Comparison of ENCODE assay signal across 1 cellular context in genomic region chr20:22533823-22534751, GRCh38.
TF ChIP-seq lines count a peak whose summit lies in the region.

No MANE protein-coding gene starts in this region.

TF ChIP-seq in HepG2, 621 proteins besides CTCF, POLR2A, EP300 and RAD21 (continued from another document and continues in another):
- peak; percentile 87 for TF ChIP-seq POGK (CRISPR knock-in tag; conservative IDR thresholded peaks at IDR 0.05)
- TF ChIP-seq ZNF276 (CRISPR knock-in tag; IDR thresholded peaks at IDR 0.05; ENCODE audit: low read depth), result peak; percentile 99
- no peak for TF ChIP-seq PBX2 (CRISPR knock-in tag; IDR thresholded peaks at IDR 0.05)
- TF ChIP-seq ZNF138 (CRISPR knock-in tag; IDR thresholded peaks at IDR 0.05; ENCODE audit: low read depth), result peak; percentile 85; the same call in 1 of the 2 replicates
- peak; percentile 96 for TF ChIP-seq ZSCAN5A (CRISPR knock-in tag; IDR thresholded peaks at IDR 0.05; ENCODE audit: borderline replicate concordance)
- TF ChIP-seq ARID3A (IDR thresholded peaks at IDR 0.05; ENCODE audit: low read depth, low read length), result no peak
- TF ChIP-seq ZNF576 (CRISPR knock-in tag; IDR thresholded peaks at IDR 0.05), result peak; percentile 97
- TF ChIP-seq ZNF800 (CRISPR knock-in tag; IDR thresholded peaks at IDR 0.05), result peak; percentile 97
- peak; percentile 97 for TF ChIP-seq JUN (CRISPR knock-in tag; IDR thresholded peaks at IDR 0.05)
- no peak for TF ChIP-seq ZBTB40 (IDR thresholded peaks at IDR 0.05)
- TF ChIP-seq ZBTB40 (CRISPR knock-in tag; IDR thresholded peaks at IDR 0.05), result peak; percentile 97
- peak; percentile 98 for TF ChIP-seq ZFY (CRISPR knock-in tag; IDR thresholded peaks at IDR 0.05)
- TF ChIP-seq RXRA (CRISPR knock-in tag; IDR thresholded peaks at IDR 0.05), result peak; percentile 94
- peak; percentile 98 for TF ChIP-seq ZNF510 (CRISPR knock-in tag; IDR thresholded peaks at IDR 0.05; ENCODE audit: low read depth)
- TF ChIP-seq HMGXB4 (CRISPR knock-in tag; IDR thresholded peaks at IDR 0.05; ENCODE audit: borderline replicate concordance in 1 of 2, low read depth in 1 of 2), result peak; percentile 86 to 93
- no peak for TF ChIP-seq LRRFIP1 (CRISPR knock-in tag; conservative IDR thresholded peaks at IDR 0.05)
- TF ChIP-seq KLF6 (CRISPR knock-in tag; IDR thresholded peaks at IDR 0.05), result peak; percentile 91
- TF ChIP-seq ZNF720 (CRISPR knock-in tag; IDR thresholded peaks at IDR 0.05), result peak; percentile 92; the same call in 1 of the 2 replicates
- peak; percentile 100 for TF ChIP-seq NRL (CRISPR knock-in tag; IDR thresholded peaks at IDR 0.05; ENCODE audit: borderline replicate concordance)
- peak; percentile 99 for TF ChIP-seq TFDP1 (CRISPR knock-in tag; IDR thresholded peaks at IDR 0.05; ENCODE audit: borderline replicate concordance)
- peak; percentile 71; the same call in 1 of the 2 replicates for TF ChIP-seq KDM1A (CRISPR knock-in tag; IDR thresholded peaks at IDR 0.05)
- no peak for TF ChIP-seq GPN1 (CRISPR knock-in tag; IDR thresholded peaks at IDR 0.05; ENCODE audit: borderline replicate concordance)
- peak; percentile 98 for TF ChIP-seq MEF2D (CRISPR knock-in tag; IDR thresholded peaks at IDR 0.05)
- TF ChIP-seq MTF1 (CRISPR knock-in tag; IDR thresholded peaks at IDR 0.05), result peak; percentile 96
- peak; percentile 97 for TF ChIP-seq GATA4 (IDR thresholded peaks at IDR 0.05; ENCODE audit: borderline replicate concordance, low read depth)
- TF ChIP-seq POGZ (CRISPR knock-in tag; IDR thresholded peaks at IDR 0.05), result peak; percentile 99
